In the genomic region with DNA sequence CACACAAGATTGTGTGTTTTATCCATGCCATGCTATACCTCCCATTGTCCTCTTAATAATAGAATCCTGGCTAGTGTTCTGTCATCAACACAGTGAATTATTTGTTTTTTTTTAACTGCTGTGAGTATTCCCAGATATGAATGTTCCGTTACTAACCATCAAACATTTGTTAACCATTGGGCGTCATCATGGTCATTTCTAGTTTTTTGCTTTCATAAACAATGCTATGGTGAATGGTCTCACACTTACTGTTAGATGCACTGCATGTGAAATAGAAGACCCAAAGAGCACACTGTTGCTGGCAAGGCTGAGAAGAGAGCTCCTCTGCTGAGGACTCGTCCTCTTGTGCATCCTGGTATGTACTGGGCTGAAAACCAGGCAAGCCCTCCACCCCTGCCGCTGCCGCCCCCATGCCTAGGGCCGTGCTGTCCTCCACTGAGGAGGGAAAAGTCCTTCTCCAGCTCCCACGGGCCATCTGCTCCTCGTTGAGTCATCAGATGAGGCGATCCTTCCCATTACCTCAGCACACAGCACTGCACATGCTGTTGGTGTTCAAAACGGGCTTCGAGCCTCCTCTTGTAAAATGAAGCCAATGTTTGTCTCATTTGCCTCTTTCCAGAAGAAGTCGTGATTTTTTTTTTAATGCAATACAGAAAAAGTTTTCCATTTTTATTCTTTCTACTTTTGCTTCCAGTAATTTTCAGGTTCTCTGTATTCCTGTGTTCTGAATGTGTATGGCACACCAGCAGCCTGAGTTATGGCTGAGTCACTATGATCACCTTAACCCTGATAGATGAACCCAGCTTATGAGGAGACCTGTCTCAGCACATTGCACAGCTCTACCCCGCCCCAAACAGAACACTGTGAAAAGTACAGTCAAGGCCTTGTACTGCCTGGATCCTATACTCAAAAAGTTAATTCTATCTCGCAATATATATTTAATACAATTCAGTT, we compare ENCODE assay signal across 8 cellular contexts.
DNase-seq lines count a peak whose midpoint lies in the region; ATAC-seq and TF ChIP-seq lines count a peak whose summit lies in the region.

No MANE protein-coding gene starts in this region.

- H3K4me1 ChIP-seq in body of pancreas = peaks cover 27% of the 10 kb centered on the region

- 81 to 84% methylated on average over 14 of the region's 14 CpGs for WGBS in body of pancreas, 2 donors

- H3K4me3 ChIP-seq in body of pancreas = no peak overlapping the region

- TF ChIP-seq CTCF in body of pancreas (IDR thresholded peaks at IDR 0.05) = no peak

- ATAC-seq in body of pancreas (peak; percentile 19), HG02798 (IDR thresholded peaks at IDR 0.05; ENCODE audit: poor library complexity, unreplicated experiment) (no peak), GM18511 (IDR thresholded peaks at IDR 0.05; ENCODE audit: unreplicated experiment) (no peak)

- H3K27me3 ChIP-seq in body of pancreas = no peaks in the 10 kb centered on the region

- no peaks in the 10 kb centered on the region for H3K9me3 ChIP-seq in body of pancreas

- peak overlapping the region in 2 of 4 donors; percentile 21 to 28 for H3K27ac ChIP-seq in body of pancreas

- TF ChIP-seq POLR2A in body of pancreas (IDR thresholded peaks at IDR 0.05) = no peak

- DNase-seq in HT1080 (ENCODE audit: low read depth) = peak; percentile 83
- peak in 3 of 4 donors; percentile 35 to 59 (median 35) for DNase-seq in body of pancreas
- peak; percentile 91 for DNase-seq in islet precursor cell
- DNase-seq in superior temporal gyrus (ENCODE audit: extremely low spot score) = peak; percentile 89
- no peak for DNase-seq in OCI-M1 (lab: John Stamatoyannopoulos, UW)
- no peak for DNase-seq in NCI-H1436 (lab: John Stamatoyannopoulos, UW)

- intact Hi-C loops in body of pancreas (cut with DNase I) = no loop called here

- H3K36me3 ChIP-seq in body of pancreas (replicated peaks in 1 of 2; ENCODE audit: insufficient read depth in 1 of 2, low read depth in 2 of 2) = no peaks in the 10 kb centered on the region

Comparison
In these comparisons a context has a peak if more than half of its experiments do, and no peak if none do; other contexts are left out.
1. DNase-seq: peak in HT1080 (single experiment), body of pancreas (3 of 4), islet precursor cell (single experiment) and superior temporal gyrus (single experiment); none in OCI-M1 (single experiment) and NCI-H1436 (single experiment).